Comparison of ENCODE assay signal across 36 cellular contexts in genomic region chr5:105430516-105430915, GRCh38.
"Had no signal": no experiment of that assay in that cellular context is flagged by ENCODE, and none has a peak within 500 bp of the region (broad histone marks: within the 10 kb centered on the region; RNA-seq: fewer than 3 reads in every experiment).

No MANE protein-coding gene starts in this region.

- H3K27ac Mint-ChIP-seq: activated B cell treated with CpG ODN at 0.5 μM for 24 hours; activated CD4-positive, alpha-beta memory T cell treated with anti-CD3 and anti-CD28 coated beads for 36 hours; activated CD4-positive, alpha-beta T cell treated with anti-CD3 and anti-CD28 coated beads, Interleukin-2, amount 10 ng/mL, durations not matched to agents 24 days and 14 days; activated CD8-positive, alpha-beta T cell treated with anti-CD3 and anti-CD28 coated beads for 36 hours; activated naive CD4-positive, alpha-beta T cell treated with anti-CD3 and anti-CD28 coated beads, Interleukin-2, amount 10 ng/mL, durations not matched to agents 7 days and 5 days; activated naive CD4-positive, alpha-beta T cell treated with anti-CD3 and anti-CD28 coated beads, Interleukin-2, amount 50 U/mL, for 24 hours; activated naive CD8-positive, alpha-beta T cell; activated naive CD8-positive, alpha-beta T cell treated with anti-CD3 and anti-CD28 coated beads, Interleukin-2, amount 10 ng/mL, durations not matched to agents 7 days and 5 days; activated naive CD8-positive, alpha-beta T cell treated with anti-CD3 and anti-CD28 coated beads, Interleukin-2, amount 50 U/mL, for 24 hours; activated T-cell treated with anti-CD3 and anti-CD28 coated beads, Interleukin-2, amount 50 U/mL, for 72 hours; activated T-helper 1 cell treated with anti-CD3 and anti-CD28 coated beads, Interleukin-12 subunit alpha, Interleukin-12 subunit beta, Interleukin-2, Interleukin-4 antibody, amounts not matched to agents 30 ng/mL and 10 ng/mL and 1 ng/mL, durations not matched to agents 14 hours and 24 hours and 36 hours; activated T-helper 17 cell treated with anti-CD3 and anti-CD28 coated beads, Interleukin-2, amount 50 U/mL, for 72 hours; T-helper 1 cell treated with Interleukin-12 subunit alpha and Interleukin-12 subunit beta and Interleukin-4 antibody, amounts not matched to agents 30 μg/mL and 1 μg/mL, for 36 hours; T-helper 2 cell treated with Interferon-gamma antibody and Interleukin-4, amounts not matched to agents 5 μg/mL and 100 μg/mL, for 36 hours had no signal

- H3K9me3 Mint-ChIP-seq: activated CD4-positive, alpha-beta T cell treated with anti-CD3 and anti-CD28 coated beads, Interleukin-2, amount 10 ng/mL, durations not matched to agents 24 days and 14 days; activated naive CD4-positive, alpha-beta T cell treated with anti-CD3 and anti-CD28 coated beads, Interleukin-2, amount 50 U/mL, for 24 hours had no signal

- H3K4me1 Mint-ChIP-seq: activated B cell treated with CpG ODN at 0.5 μM for 24 hours; activated CD4-positive, alpha-beta T cell treated with anti-CD3 and anti-CD28 coated beads, Interleukin-2, amount 10 ng/mL, durations not matched to agents 24 days and 14 days; activated naive CD4-positive, alpha-beta T cell treated with anti-CD3 and anti-CD28 coated beads, Interleukin-2, amount 10 ng/mL, durations not matched to agents 7 days and 5 days; activated naive CD4-positive, alpha-beta T cell treated with anti-CD3 and anti-CD28 coated beads, Interleukin-2, amount 50 U/mL, for 24 hours; activated naive CD8-positive, alpha-beta T cell treated with anti-CD3 and anti-CD28 coated beads, Interleukin-2, amount 10 ng/mL, durations not matched to agents 7 days and 5 days; activated naive CD8-positive, alpha-beta T cell treated with anti-CD3 and anti-CD28 coated beads, Interleukin-2, amount 50 U/mL, for 24 hours; activated T-helper 17 cell treated with anti-CD3 and anti-CD28 coated beads, Interleukin-2, amount 50 U/mL, for 72 hours had no signal

- H3K27me3 ChIP-seq: adrenal gland, body of pancreas, brain microvascular endothelial cell, breast epithelium had no signal

- H3K36me3 Mint-ChIP-seq: activated CD4-positive, alpha-beta memory T cell treated with anti-CD3 and anti-CD28 coated beads for 36 hours; activated naive CD4-positive, alpha-beta T cell treated with anti-CD3 and anti-CD28 coated beads, Interleukin-2, amount 10 ng/mL, durations not matched to agents 7 days and 5 days; activated naive CD4-positive, alpha-beta T cell treated with anti-CD3 and anti-CD28 coated beads, Interleukin-2, amount 50 U/mL, for 24 hours; activated naive CD8-positive, alpha-beta T cell; activated naive CD8-positive, alpha-beta T cell treated with anti-CD3 and anti-CD28 coated beads, Interleukin-2, amount 10 ng/mL, durations not matched to agents 7 days and 5 days had no signal

- H3K27me3 Mint-ChIP-seq: activated B cell treated with CpG ODN at 0.5 μM for 24 hours; activated CD4-positive, alpha-beta memory T cell treated with anti-CD3 and anti-CD28 coated beads for 36 hours; activated CD4-positive, alpha-beta T cell treated with anti-CD3 and anti-CD28 coated beads, Interleukin-2, amount 10 ng/mL, durations not matched to agents 24 days and 14 days; activated CD8-positive, alpha-beta T cell treated with anti-CD3 and anti-CD28 coated beads for 36 hours; activated naive CD4-positive, alpha-beta T cell treated with anti-CD3 and anti-CD28 coated beads, Interleukin-2, amount 10 ng/mL, durations not matched to agents 7 days and 5 days; activated naive CD4-positive, alpha-beta T cell treated with anti-CD3 and anti-CD28 coated beads, Interleukin-2, amount 50 U/mL, for 24 hours; activated naive CD8-positive, alpha-beta T cell; activated naive CD8-positive, alpha-beta T cell treated with anti-CD3 and anti-CD28 coated beads, Interleukin-2, amount 10 ng/mL, durations not matched to agents 7 days and 5 days; activated naive CD8-positive, alpha-beta T cell treated with anti-CD3 and anti-CD28 coated beads, Interleukin-2, amount 50 U/mL, for 24 hours; activated T-helper 17 cell treated with anti-CD3 and anti-CD28 coated beads, Interleukin-2, amount 50 U/mL, for 72 hours had no signal

- H3K36me3 ChIP-seq: adrenal gland, brain microvascular endothelial cell, breast epithelium had no signal

- H3K4me1 ChIP-seq: adrenal gland, body of pancreas, breast epithelium had no signal

- ATAC-seq: activated CD8-positive, alpha-beta T cell treated with anti-CD3 and anti-CD28 coated beads for 36 hours; activated naive CD8-positive, alpha-beta T cell treated with anti-CD3 and anti-CD28 coated beads, Interleukin-2, amount 50 U/mL, for 24 hours; activated T-cell treated with anti-CD3 and anti-CD28 coated beads, Interleukin-2, amount 50 U/mL, for 4 hours; activated T-cell treated with anti-CD3 and anti-CD28 coated beads, Interleukin-2, amount 50 U/mL, for 72 hours; activated T-helper 17 cell treated with anti-CD3 and anti-CD28 coated beads, Interleukin-2, amount 50 U/mL, for 72 hours; body of pancreas had no signal

- H3K4me3 Mint-ChIP-seq: activated B cell treated with CpG ODN at 0.5 μM for 24 hours; activated CD4-positive, alpha-beta memory T cell treated with anti-CD3 and anti-CD28 coated beads for 36 hours; activated CD4-positive, alpha-beta T cell treated with anti-CD3 and anti-CD28 coated beads, Interleukin-2, amount 10 ng/mL, durations not matched to agents 24 days and 14 days; activated CD8-positive, alpha-beta T cell treated with anti-CD3 and anti-CD28 coated beads for 36 hours; activated naive CD4-positive, alpha-beta T cell treated with anti-CD3 and anti-CD28 coated beads, Interleukin-2, amount 10 ng/mL, durations not matched to agents 7 days and 5 days; activated naive CD4-positive, alpha-beta T cell treated with anti-CD3 and anti-CD28 coated beads, Interleukin-2, amount 50 U/mL, for 24 hours; activated naive CD8-positive, alpha-beta T cell; activated naive CD8-positive, alpha-beta T cell treated with anti-CD3 and anti-CD28 coated beads, Interleukin-2, amount 10 ng/mL, durations not matched to agents 7 days and 5 days; activated naive CD8-positive, alpha-beta T cell treated with anti-CD3 and anti-CD28 coated beads, Interleukin-2, amount 50 U/mL, for 24 hours; activated T-cell treated with anti-CD3 and anti-CD28 coated beads, Interleukin-2, amount 50 U/mL, for 4 hours; activated T-cell treated with anti-CD3 and anti-CD28 coated beads, Interleukin-2, amount 50 U/mL, for 72 hours; activated T-helper 1 cell treated with anti-CD3 and anti-CD28 coated beads, Interleukin-12 subunit alpha, Interleukin-12 subunit beta, Interleukin-2, Interleukin-4 antibody, amounts not matched to agents 30 ng/mL and 10 ng/mL and 1 ng/mL, durations not matched to agents 14 hours and 24 hours and 36 hours; activated T-helper 17 cell treated with anti-CD3 and anti-CD28 coated beads, Interleukin-2, amount 50 U/mL, for 72 hours; T-helper 1 cell treated with Interleukin-12 subunit alpha and Interleukin-12 subunit beta and Interleukin-4 antibody, amounts not matched to agents 30 μg/mL and 1 μg/mL, for 36 hours; T-helper 2 cell treated with Interferon-gamma antibody and Interleukin-4, amounts not matched to agents 5 μg/mL and 100 μg/mL, for 36 hours had no signal

- H3K9me3 ChIP-seq: adrenal gland, body of pancreas, breast epithelium had no signal

- DNase-seq: activated B cell treated with CpG ODN at 0.5 μM for 24 hours; activated CD4-positive, alpha-beta memory T cell treated with anti-CD3 and anti-CD28 coated beads for 36 hours; activated CD4-positive, alpha-beta T cell treated with anti-CD3 and anti-CD28 coated beads for 4 hours; activated CD4-positive, alpha-beta T cell treated with anti-CD3 and anti-CD28 coated beads, Interleukin-2, amount 10 ng/mL, durations not matched to agents 24 days and 14 days; activated CD4-positive, alpha-beta T cell treated with anti-CD3 and anti-CD28 coated beads, Interleukin-2, amount 50 U/mL, for 1 hour; activated CD4-positive, alpha-beta T cell treated with anti-CD3 and anti-CD28 coated beads, Interleukin-2, amount 50 U/mL, for 4 hours; activated CD4-positive, CD25-positive, alpha-beta regulatory T cell treated with anti-CD3 and anti-CD28 coated beads, Interleukin-2, amount 50 U/mL, for 72 hours; activated CD8-positive, alpha-beta memory T cell treated with anti-CD3 and anti-CD28 coated beads, Interleukin-2, amount 50 U/mL, for 4 hours; activated CD8-positive, alpha-beta T cell treated with anti-CD3 and anti-CD28 coated beads for 36 hours; activated effector memory CD4-positive, alpha-beta T cell treated with anti-CD3 and anti-CD28 coated beads, Interleukin-2, amount 50 U/mL, for 16 hours; activated gamma-delta T cell treated with Interleukin-2 at 50 U/mL for 16 hours; activated naive CD4-positive, alpha-beta T cell; activated naive CD4-positive, alpha-beta T cell treated with anti-CD3 and anti-CD28 coated beads, Interleukin-2, amount 10 ng/mL, durations not matched to agents 7 days and 5 days; activated naive CD8-positive, alpha-beta T cell treated with anti-CD3 and anti-CD28 coated beads, Interleukin-2, amount 10 ng/mL, durations not matched to agents 7 days and 5 days; activated naive CD8-positive, alpha-beta T cell treated with anti-CD3 and anti-CD28 coated beads, Interleukin-2, amount 50 U/mL, for 24 hours; activated T-cell treated with anti-CD3 and anti-CD28 coated beads for 4 hours; activated T-cell treated with anti-CD3 and anti-CD28 coated beads, Interleukin-2, amount 50 U/mL, for 1 hour; activated T-cell treated with anti-CD3 and anti-CD28 coated beads, Interleukin-2, amount 50 U/mL, for 4 hours; activated T-cell treated with anti-CD3 and anti-CD28 coated beads, Interleukin-2, amount 50 U/mL, for 72 hours; adrenal gland; amniotic stem cell; aorta; body of pancreas; brain microvascular endothelial cell; central memory CD4-positive, alpha-beta T cell; T-helper 1 cell; T-helper 2 cell; T-helper 9 cell had no signal

- H3K27ac ChIP-seq: adrenal gland, body of pancreas, brain microvascular endothelial cell, breast epithelium, VCaP had no signal

- H3K4me3 ChIP-seq: adrenal gland, body of pancreas, breast epithelium had no signal
